In genomic region chr10:6753644-6754043, GRCh38 we compare ENCODE assay signal across 27 cellular contexts.
"Had no signal": no experiment of that assay in that cellular context is flagged by ENCODE, and none has a peak within 500 bp of the region (broad histone marks: within the 10 kb centered on the region; RNA-seq: fewer than 3 reads in every experiment).

No MANE protein-coding gene starts in this region.

- H3K27ac ChIP-seq: heart right ventricle, left ventricle myocardium inferior, neutrophil, ovary, right lobe of liver, skin epidermis, tibial artery, uterus had no signal

- DNase-seq: activated CD4-positive, alpha-beta memory T cell treated with anti-CD3 and anti-CD28 coated beads, Interleukin-2, amount 10 ng/mL, durations not matched to agents 7 days and 5 days; activated CD4-positive, alpha-beta T cell treated with anti-CD3 and anti-CD28 coated beads for 4 hours; activated CD4-positive, CD25-positive, alpha-beta regulatory T cell; activated CD8-positive, alpha-beta memory T cell treated with anti-CD3 and anti-CD28 coated beads, Interleukin-2, amount 10 ng/mL, durations not matched to agents 7 days and 5 days; activated effector memory CD4-positive, alpha-beta T cell treated with anti-CD3 and anti-CD28 coated beads, Interleukin-2, amount 50 U/mL, for 16 hours; activated naive CD4-positive, alpha-beta T cell treated with anti-CD3 and anti-CD28 coated beads, Interleukin-2, amount 50 U/mL, for 16 hours; activated naive CD8-positive, alpha-beta T cell treated with anti-CD3 and anti-CD28 coated beads, Interleukin-2, amount 50 U/mL, for 24 hours; activated T-cell treated with anti-CD3 and anti-CD28 coated beads for 4 hours; cerebellar nuclear complex; cortex of kidney; heart right ventricle; immature natural killer cell; kidney glomerular epithelial cell; left ventricle myocardium inferior; natural killer cell; ovary; right lobe of liver; stimulated activated CD4-positive, alpha-beta T cell treated with anti-CD3 and anti-CD28 coated beads, Interleukin-1b, Interleukin-23, amount 100 ng/mL, for 48 hours; stimulated activated naive CD8-positive, alpha-beta T cell treated with anti-CD3 and anti-CD28 coated beads, Interleukin-15, amount 100 ng/mL, for 72 hours; tibial artery; uterus had no signal

- H3K4me1 Mint-ChIP-seq: activated CD4-positive, alpha-beta memory T cell treated with anti-CD3 and anti-CD28 coated beads, Interleukin-2, amount 10 ng/mL, durations not matched to agents 7 days and 5 days; activated CD8-positive, alpha-beta memory T cell treated with anti-CD3 and anti-CD28 coated beads, Interleukin-2, amount 10 ng/mL, durations not matched to agents 7 days and 5 days; activated naive CD8-positive, alpha-beta T cell treated with anti-CD3 and anti-CD28 coated beads, Interleukin-2, amount 50 U/mL, for 24 hours; immature natural killer cell; mesothelial cell of epicardium; natural killer cell; stimulated activated effector memory CD8-positive, alpha-beta T cell treated with anti-CD3 and anti-CD28 coated beads, Interleukin-12 subunit alpha, Interleukin-12 subunit beta, amount 100 ng/mL, for 72 hours; stimulated activated naive CD8-positive, alpha-beta T cell treated with anti-CD3 and anti-CD28 coated beads, Interleukin-15, amount 100 ng/mL, for 72 hours had no signal

- ATAC-seq: activated CD8-positive, alpha-beta memory T cell treated with anti-CD3 and anti-CD28 coated beads, Interleukin-2, amount 10 ng/mL, durations not matched to agents 7 days and 5 days; activated naive CD8-positive, alpha-beta T cell treated with anti-CD3 and anti-CD28 coated beads, Interleukin-2, amount 50 U/mL, for 24 hours; heart right ventricle; natural killer cell; right lobe of liver; stimulated activated effector memory CD8-positive, alpha-beta T cell treated with anti-CD3 and anti-CD28 coated beads, Interleukin-12 subunit alpha, Interleukin-12 subunit beta, amount 100 ng/mL, for 72 hours; stimulated activated naive CD8-positive, alpha-beta T cell treated with anti-CD3 and anti-CD28 coated beads, Interleukin-15, amount 100 ng/mL, for 72 hours had no signal

- H3K36me3 Mint-ChIP-seq: activated CD8-positive, alpha-beta memory T cell treated with anti-CD3 and anti-CD28 coated beads, Interleukin-2, amount 10 ng/mL, durations not matched to agents 7 days and 5 days; immature natural killer cell; mesothelial cell of epicardium; natural killer cell; stimulated activated effector memory CD8-positive, alpha-beta T cell treated with anti-CD3 and anti-CD28 coated beads, Interleukin-12 subunit alpha, Interleukin-12 subunit beta, amount 100 ng/mL, for 72 hours had no signal

- FAIRE-seq: endometrium had no signal

- H3K9me3 ChIP-seq: heart right ventricle, left ventricle myocardium inferior, neutrophil, ovary, right lobe of liver, tibial artery, uterus had no signal

- H3K4me3 Mint-ChIP-seq: activated CD4-positive, alpha-beta memory T cell treated with anti-CD3 and anti-CD28 coated beads, Interleukin-2, amount 10 ng/mL, durations not matched to agents 7 days and 5 days; activated CD8-positive, alpha-beta memory T cell treated with anti-CD3 and anti-CD28 coated beads, Interleukin-2, amount 10 ng/mL, durations not matched to agents 7 days and 5 days; activated naive CD8-positive, alpha-beta T cell treated with anti-CD3 and anti-CD28 coated beads, Interleukin-2, amount 50 U/mL, for 24 hours; immature natural killer cell; mesothelial cell of epicardium; natural killer cell; stimulated activated effector memory CD8-positive, alpha-beta T cell treated with anti-CD3 and anti-CD28 coated beads, Interleukin-12 subunit alpha, Interleukin-12 subunit beta, amount 100 ng/mL, for 72 hours; stimulated activated naive CD8-positive, alpha-beta T cell treated with anti-CD3 and anti-CD28 coated beads, Interleukin-15, amount 100 ng/mL, for 72 hours; T-helper 1 cell treated with Interleukin-12 subunit alpha and Interleukin-12 subunit beta and Interleukin-4 antibody, amounts not matched to agents 30 μg/mL and 1 μg/mL, for 36 hours had no signal

- H3K27ac Mint-ChIP-seq: activated CD4-positive, alpha-beta memory T cell treated with anti-CD3 and anti-CD28 coated beads, Interleukin-2, amount 10 ng/mL, durations not matched to agents 7 days and 5 days; activated CD8-positive, alpha-beta memory T cell treated with anti-CD3 and anti-CD28 coated beads, Interleukin-2, amount 10 ng/mL, durations not matched to agents 7 days and 5 days; activated naive CD8-positive, alpha-beta T cell treated with anti-CD3 and anti-CD28 coated beads, Interleukin-2, amount 50 U/mL, for 24 hours; immature natural killer cell; mesothelial cell of epicardium; natural killer cell; stimulated activated effector memory CD8-positive, alpha-beta T cell treated with anti-CD3 and anti-CD28 coated beads, Interleukin-12 subunit alpha, Interleukin-12 subunit beta, amount 100 ng/mL, for 72 hours; stimulated activated naive CD8-positive, alpha-beta T cell treated with anti-CD3 and anti-CD28 coated beads, Interleukin-15, amount 100 ng/mL, for 72 hours; T-helper 1 cell treated with Interleukin-12 subunit alpha and Interleukin-12 subunit beta and Interleukin-4 antibody, amounts not matched to agents 30 μg/mL and 1 μg/mL, for 36 hours had no signal

- H3K9me3 Mint-ChIP-seq: activated CD4-positive, alpha-beta memory T cell treated with anti-CD3 and anti-CD28 coated beads, Interleukin-2, amount 10 ng/mL, durations not matched to agents 7 days and 5 days; immature natural killer cell; natural killer cell; T-helper 1 cell treated with Interleukin-12 subunit alpha and Interleukin-12 subunit beta and Interleukin-4 antibody, amounts not matched to agents 30 μg/mL and 1 μg/mL, for 36 hours had no signal

- H3K4me3 ChIP-seq: heart right ventricle, left ventricle myocardium inferior, ovary, right lobe of liver, skin epidermis, tibial artery, uterus had no signal

- H3K4me1 ChIP-seq: heart right ventricle, left ventricle myocardium inferior, right lobe of liver, tibial artery, uterus had no signal

- H3K27me3 ChIP-seq: ovary, right lobe of liver, uterus had no signal

- H3K36me3 ChIP-seq: heart right ventricle, left ventricle myocardium inferior, neutrophil, ovary, right lobe of liver, tibial artery, uterus had no signal
